ENCODE assay signal across 8 cellular contexts in the genomic region with DNA sequence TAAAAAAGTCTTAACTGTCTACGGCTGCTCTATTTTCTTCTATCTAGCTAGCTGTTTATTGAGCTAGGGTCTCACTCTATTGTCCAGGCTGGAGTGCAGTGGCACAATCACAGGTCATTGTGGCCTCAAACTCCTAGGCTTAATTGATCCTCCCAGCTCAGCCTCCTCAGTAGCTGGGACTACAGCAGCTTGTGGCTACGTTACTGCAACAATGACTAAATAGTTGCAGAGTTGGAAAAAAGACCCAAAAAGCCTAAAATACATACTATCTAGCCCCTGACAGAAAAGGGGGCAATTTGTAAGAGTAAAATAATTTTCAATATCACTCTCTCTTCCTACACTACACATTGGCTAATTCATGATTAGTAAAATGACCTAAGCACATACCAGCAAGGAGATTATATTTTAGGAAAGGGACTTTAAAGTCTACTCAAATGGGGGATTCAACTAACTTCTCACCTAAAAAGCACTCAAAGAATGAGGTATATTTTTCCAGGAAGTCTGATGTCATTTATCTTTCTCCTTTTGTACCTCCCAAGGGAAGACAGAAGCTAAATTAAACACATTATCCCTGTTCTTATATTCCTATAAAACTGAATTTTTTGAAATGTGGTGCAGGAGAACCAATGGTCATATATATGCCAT.
DNase-seq lines count a peak whose midpoint lies in the region; ATAC-seq, FAIRE-seq and TF ChIP-seq lines count a peak whose summit lies in the region.

No MANE protein-coding gene starts in this region.

- H3K9me3 ChIP-seq in OCI-LY3 (ENCODE audit: insufficient read depth, low read length): no peaks in the 10 kb centered on the region
- no peaks in the 10 kb centered on the region for H3K9me3 ChIP-seq in naive thymus-derived CD4-positive, alpha-beta T cell (ENCODE audit: control insufficient read depth in 2 of 3, low read length in 3 of 3)
- no peaks in the 10 kb centered on the region for H3K9me3 ChIP-seq in effector memory CD4-positive, alpha-beta T cell (ENCODE audit: control insufficient read depth, low read length)
- no peaks in the 10 kb centered on the region for H3K9me3 ChIP-seq in MG63

- no peaks in the 10 kb centered on the region for H3K27me3 Mint-ChIP-seq in naive thymus-derived CD4-positive, alpha-beta T cell

- peak overlapping the region; percentile 53; the same call in 1 of the 2 replicates for H3K27ac ChIP-seq in OCI-LY3 (ENCODE audit: low read length)
- H3K27ac ChIP-seq in cingulate gyrus (ENCODE audit: low read depth, low read length): peak overlapping the region; percentile 58
- H3K27ac ChIP-seq in naive thymus-derived CD4-positive, alpha-beta T cell (ENCODE audit: low read depth, low read length): no peak overlapping the region
- no peak overlapping the region for H3K27ac ChIP-seq in effector memory CD4-positive, alpha-beta T cell (ENCODE audit: insufficient read depth, low read length, poor library complexity, severe bottlenecking)

- intact Hi-C loops in naive thymus-derived CD4-positive, alpha-beta T cell (cut with micrococcal nuclease): loop anchor here (1.0 to 5.0 kb wide), 6 partner anchors 77 to 348 kb away; a partner anchor contains a TSS

- ATAC-seq in naive thymus-derived CD4-positive, alpha-beta T cell: no peak
- ATAC-seq in GM21360 (IDR thresholded peaks at IDR 0.05; ENCODE audit: unreplicated experiment): no peak

- H3K4me2 ChIP-seq in OCI-LY3 (ENCODE audit: low read length): peak overlapping the region; percentile 73

- no peak overlapping the region for H2AFZ ChIP-seq in OCI-LY3 (ENCODE audit: low read depth, low read length)

- FAIRE-seq in GM12891 (lab: Jason Lieb, UNC): no peak

- peaks cover 0 to 29% (median 14%) of the 10 kb centered on the region in 5 donors for H3K36me3 Mint-ChIP-seq in naive thymus-derived CD4-positive, alpha-beta T cell

- TF ChIP-seq POLR2A in GM12891 (IDR thresholded peaks at IDR 0.05; ENCODE audit: low read depth, low read length): no peak

- H3K4me1 Mint-ChIP-seq in naive thymus-derived CD4-positive, alpha-beta T cell: peaks cover 0 to 43% (median 13%) of the 10 kb centered on the region in 7 donors

- H3K4me1 ChIP-seq in OCI-LY3 (ENCODE audit: low read length): peaks cover 25% of the 10 kb centered on the region
- peaks cover 0 to 2% of the 10 kb centered on the region in 2 donors for H3K4me1 ChIP-seq in naive thymus-derived CD4-positive, alpha-beta T cell (ENCODE audit: control insufficient read depth in 2 of 2, insufficient read depth in 2 of 2, low read length in 2 of 2)
- H3K4me1 ChIP-seq in effector memory CD4-positive, alpha-beta T cell (ENCODE audit: control insufficient read depth, insufficient read depth, low read length, poor library complexity, severe bottlenecking): no peaks in the 10 kb centered on the region

- no peaks in the 10 kb centered on the region for H3K27me3 ChIP-seq in OCI-LY3 (ENCODE audit: low read depth, low read length)
- H3K27me3 ChIP-seq in naive thymus-derived CD4-positive, alpha-beta T cell (ENCODE audit: control insufficient read depth in 2 of 2, insufficient read depth in 2 of 2, low read length in 2 of 2): no peaks in the 10 kb centered on the region
- H3K27me3 ChIP-seq in effector memory CD4-positive, alpha-beta T cell (replicated peaks; ENCODE audit: control insufficient read depth, insufficient read depth, low read length, poor library complexity, severe bottlenecking): no peaks in the 10 kb centered on the region
- no peaks in the 10 kb centered on the region for H3K27me3 ChIP-seq in MG63

- peak overlapping the region; percentile 10; the same call in 1 of the 2 replicates for H3K9ac ChIP-seq in OCI-LY3 (ENCODE audit: low read length)

- POLR2A ChIA-PET in naive thymus-derived CD4-positive, alpha-beta T cell (lab: Charles Lee): interaction anchor here (0.6 to 3.3 kb wide), 4 partner anchors 58 to 883 kb away, joined by 3 to 16 read pairs (median 4); no protein-coding TSS in a partner anchor

- H3K36me3 ChIP-seq in OCI-LY3 (replicated peaks; ENCODE audit: low read depth, low read length) (peaks cover 29% of the 10 kb centered on the region), MG63 (peaks cover 47% of the 10 kb centered on the region)
- peaks cover 0 to 58% (median 5%) of the 10 kb centered on the region in 3 experiments for H3K36me3 ChIP-seq in naive thymus-derived CD4-positive, alpha-beta T cell (ENCODE audit: control insufficient read depth in 2 of 3, insufficient read depth in 3 of 3, low read length in 3 of 3)
- H3K36me3 ChIP-seq in effector memory CD4-positive, alpha-beta T cell (ENCODE audit: control insufficient read depth, insufficient read depth, low read length): peaks cover 21% of the 10 kb centered on the region

- H3K4me3 ChIP-seq in OCI-LY3 (ENCODE audit: low read length) (peak overlapping the region; percentile 38), MG63 (no peak overlapping the region)
- H3K4me3 ChIP-seq in naive thymus-derived CD4-positive, alpha-beta T cell (ENCODE audit: low read length): no peak overlapping the region
- no peak overlapping the region for H3K4me3 ChIP-seq in effector memory CD4-positive, alpha-beta T cell (ENCODE audit: insufficient read depth, low read depth, low read length, poor library complexity, severe bottlenecking)

- H3K4me3 Mint-ChIP-seq in naive thymus-derived CD4-positive, alpha-beta T cell: no peak overlapping the region

- peaks cover 5% of the 10 kb centered on the region; the same call in 1 of the 2 replicates for H3K79me2 ChIP-seq in OCI-LY3 (ENCODE audit: low read length)

- CTCF ChIA-PET in naive thymus-derived CD4-positive, alpha-beta T cell (lab: Charles Lee): interaction anchor here (0.5 to 7.2 kb wide), 27 partner anchors 8 to 826 kb away, joined by 3 to 305 read pairs (median 5); a partner anchor contains a TSS

- peaks cover 22% of the 10 kb centered on the region for H4K20me1 ChIP-seq in OCI-LY3 (ENCODE audit: insufficient read depth, low read length)

- peaks cover 0 to 1% (median 0%) of the 10 kb centered on the region in 11 donors for H3K9me3 Mint-ChIP-seq in naive thymus-derived CD4-positive, alpha-beta T cell

- peak; percentile 57 for DNase-seq in A172 (ENCODE audit: low spot score)
- DNase-seq in naive thymus-derived CD4-positive, alpha-beta T cell: no peak
- no peak for DNase-seq in effector memory CD4-positive, alpha-beta T cell
- DNase-seq in MG63: no peak
- DNase-seq in GM12891 (ENCODE audit: insufficient read length, low spot score): no peak

- TF ChIP-seq CTCF in OCI-LY3 (IDR thresholded peaks at IDR 0.05; ENCODE audit: low read depth, low read length): no peak

- H3K27ac Mint-ChIP-seq in naive thymus-derived CD4-positive, alpha-beta T cell: peak overlapping the region in 7 of 9 donors; percentile 7 to 94 (median 72)

TF ChIP-seq in GM12891, 5 proteins besides CTCF, POLR2A, EP300 and RAD21:
- TF ChIP-seq POU2F2 (IDR thresholded peaks at IDR 0.05; ENCODE audit: low read depth, low read length) (no peak), POLR2AphosphoS5 (IDR thresholded peaks at IDR 0.05; ENCODE audit: low read depth, low read length) (no peak), SPI1 (IDR thresholded peaks at IDR 0.05; ENCODE audit: low read depth, low read length) (no peak), PAX5 (IDR thresholded peaks at IDR 0.05; ENCODE audit: insufficient read depth, low read length, severe bottlenecking) (no peak), TAF1 (IDR thresholded peaks at IDR 0.05; ENCODE audit: low read depth, low read length) (no peak)
TF ChIP-seq in GM12891: peak in this region for 0.

Comparison
In these comparisons a context has a peak if more than half of its experiments do, and no peak if none do; other contexts are left out.
1. H3K27ac ChIP-seq: peak in OCI-LY3 (single experiment) and cingulate gyrus (single experiment); none in naive thymus-derived CD4-positive, alpha-beta T cell (single experiment) and effector memory CD4-positive, alpha-beta T cell (single experiment).